In the genomic region with DNA sequence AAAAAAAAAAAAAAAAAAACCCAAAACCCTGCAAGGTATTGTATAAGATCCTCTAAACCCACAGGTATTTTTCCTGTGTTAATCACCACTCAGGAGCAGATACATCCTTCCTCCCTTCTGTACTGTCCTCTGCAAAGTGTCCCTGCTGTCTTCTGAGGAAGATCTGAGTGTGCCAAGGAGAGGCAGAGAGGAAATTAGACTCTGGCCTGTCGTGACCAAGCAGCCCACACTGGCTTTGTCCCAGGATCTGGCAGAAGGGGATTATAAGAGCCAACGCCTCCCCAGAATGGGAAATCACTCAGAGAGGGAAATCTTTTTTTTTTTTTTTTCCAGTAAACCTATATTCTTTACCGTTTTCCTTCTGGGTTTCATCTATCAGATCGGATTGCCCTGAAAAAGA, we compare ENCODE assay signal across 17 cellular contexts. TPM values are rescaled to one million over a fixed set of nuclear protein-coding genes. Genes with fewer than 3 reads are reported as not detected.
DNase-seq lines count a peak whose midpoint lies in the region; ATAC-seq and TF ChIP-seq lines count a peak whose summit lies in the region.
"Had no signal": no experiment of that assay in that cellular context is flagged by ENCODE, and none has a peak within 500 bp of the region (broad histone marks: within the 10 kb centered on the region; RNA-seq: fewer than 3 reads in every experiment).

No MANE protein-coding gene starts in this region.

- H3K79me1 ChIP-seq in mesendoderm (ENCODE audit: low read length), result no peaks in the 10 kb centered on the region

- no peak overlapping the region for H3K9ac ChIP-seq in mesendoderm (ENCODE audit: low read length)
- H3K9ac ChIP-seq: SK-N-SH had no signal

- H4K8ac ChIP-seq in mesendoderm (ENCODE audit: low read depth, low read length), result no peak overlapping the region

- no peak overlapping the region for H3K27ac ChIP-seq in mesendoderm (ENCODE audit: low read depth, low read length)

- no peak overlapping the region for H3K4me3 ChIP-seq in mesendoderm (ENCODE audit: low read length)

- no peak overlapping the region for H3K18ac ChIP-seq in mesendoderm (ENCODE audit: low read length)

- in situ Hi-C loops in G401 (cut with HindIII; ENCODE audit: low sequenced_read_pairs), result no loop called here

- no peak overlapping the region for H2AK5ac ChIP-seq in mesendoderm (ENCODE audit: low read length)

- no peaks in the 10 kb centered on the region for H3K36me3 Mint-ChIP-seq in nephron progenitor cell (ENCODE audit: low read depth)

- peaks cover 17% of the 10 kb centered on the region for H3K4me1 Mint-ChIP-seq in nephron progenitor cell

- H3K4me1 ChIP-seq in mesendoderm (ENCODE audit: control insufficient read depth, low read depth, low read length), result no peaks in the 10 kb centered on the region

- H3K4me3 Mint-ChIP-seq in nephron progenitor cell, result no peak overlapping the region

- no peak overlapping the region for H2BK120ac ChIP-seq in mesendoderm (ENCODE audit: low read depth, low read length)

- no peak overlapping the region for H3K4ac ChIP-seq in mesendoderm (ENCODE audit: low read depth, low read length)

- WGBS in mesendoderm (ENCODE audit: extremely low coverage, insufficient coverage, low lambda C conversion rate), result no CpG with 5 or more reads among the region's 4 CpGs

- H3K56ac ChIP-seq in mesendoderm (ENCODE audit: low read length), result no peak overlapping the region

- no peak overlapping the region for H3K23ac ChIP-seq in mesendoderm (ENCODE audit: low read length)

- ATAC-seq in GM21528 (IDR thresholded peaks at IDR 0.05; ENCODE audit: low FRiP score, unreplicated experiment) (no peak), GM18873 (IDR thresholded peaks at IDR 0.05; ENCODE audit: low FRiP score, unreplicated experiment) (no peak)
- ATAC-seq: Panc1 had no signal

- H3K27ac Mint-ChIP-seq in nephron progenitor cell, result peak overlapping the region; percentile 86

- TF ChIP-seq CTCF in nephron progenitor cell (IDR thresholded peaks at IDR 0.05), result no peak

- H3K79me2 ChIP-seq in mesendoderm (ENCODE audit: control insufficient read depth, insufficient read depth, low read length), result no peaks in the 10 kb centered on the region

- no peak overlapping the region for H4K5ac ChIP-seq in mesendoderm (ENCODE audit: low read length)

- H3K36me3 ChIP-seq in mesendoderm (ENCODE audit: control insufficient read depth, insufficient read depth, low read length), result no peaks in the 10 kb centered on the region

- DNase-seq in G401 (ENCODE audit: low spot score) (peak; percentile 88), NCI-H82 (lab: John Stamatoyannopoulos, UW) (peak; percentile 60), astrocyte of the hippocampus (ENCODE audit: low read depth, low spot score) (peak; percentile 12), nephron progenitor cell (no peak), mesendoderm (no peak)
- DNase-seq: ACHN, COR-L47, DMS53, KBM-7, NCI-H1417 treated with DMSO at 0.1 percent for 48 hours, NCI-H1930, NCI-H2171, SHP77, SK-N-SH had no signal

- H3K4me2 ChIP-seq in mesendoderm (ENCODE audit: low read length), result no peak overlapping the region
- H3K4me2 ChIP-seq: SK-N-SH had no signal

- no peak overlapping the region for H2BK15ac ChIP-seq in mesendoderm (replicated peaks; ENCODE audit: low read depth)

- H2BK5ac ChIP-seq in mesendoderm (ENCODE audit: low read length), result no peak overlapping the region

- no peaks in the 10 kb centered on the region for H3K9me3 Mint-ChIP-seq in nephron progenitor cell

- no peaks in the 10 kb centered on the region for H3K27me3 ChIP-seq in mesendoderm (ENCODE audit: insufficient read depth, low read length, poor library complexity)

- H3K27me3 Mint-ChIP-seq in nephron progenitor cell (ENCODE audit: low read depth, poor library complexity), result no peaks in the 10 kb centered on the region

RNA-seq across cellular contexts. Expression of gene PTCHD1, which starts 39.6 kb away (rescaled TPM):
- not detected in 2 replicates for total RNA-seq in G401 (2014; rRNA removed; shearing (Covaris generic))
- polyA plus RNA-seq in mesendoderm (2013, experiment 1 of 2), result 2.1 TPM
- 3.2 TPM for polyA plus RNA-seq in mesendoderm (2013, experiment 2 of 2)
- polyA plus RNA-seq: SK-N-SH had no signal

Comparison
In these comparisons a context has a peak if more than half of its experiments do, and no peak if none do; other contexts are left out.
1. DNase-seq: peak in G401 (single experiment), NCI-H82 (single experiment) and astrocyte of the hippocampus (single experiment); none in nephron progenitor cell (single experiment) and mesendoderm (single experiment).